18 cellular contexts compared by ENCODE assay signal in the genomic region with DNA sequence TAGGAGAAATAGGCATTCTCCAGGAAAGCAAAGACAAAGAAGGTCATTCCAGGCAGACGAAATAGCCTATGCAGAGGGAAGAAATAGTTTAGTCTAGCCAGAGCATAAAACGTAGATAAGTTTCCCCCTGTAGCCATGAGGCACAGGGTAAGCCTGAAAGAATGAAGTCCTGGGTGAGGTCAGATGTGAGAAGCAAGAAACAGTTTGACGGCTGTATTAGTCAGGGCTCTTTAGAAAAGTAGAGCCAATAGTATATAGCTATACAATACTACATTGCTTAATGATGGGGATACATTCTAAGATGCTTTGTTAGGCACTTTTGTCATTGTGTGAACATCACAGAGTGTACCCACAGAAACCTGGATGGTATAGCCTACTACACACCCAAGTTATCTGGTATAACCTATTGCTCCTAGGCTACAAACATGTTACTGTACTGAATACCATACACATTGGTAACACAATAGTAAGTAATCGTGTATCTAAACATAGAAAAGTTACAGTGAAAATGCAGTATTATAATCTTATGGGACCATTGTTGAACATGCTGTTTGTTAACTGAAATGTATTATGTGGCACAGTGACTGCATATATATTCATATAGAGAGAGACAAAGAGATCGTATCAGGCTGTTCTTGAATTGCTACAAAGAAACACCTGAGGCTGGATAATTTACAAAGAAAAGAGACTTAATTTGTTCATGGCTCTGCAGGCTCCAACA. TPM values are rescaled to one million over a fixed set of nuclear protein-coding genes. Genes with fewer than 3 reads are reported as not detected.
DNase-seq lines count a peak whose midpoint lies in the region; ATAC-seq, FAIRE-seq and TF ChIP-seq lines count a peak whose summit lies in the region.
"Had no signal": no experiment of that assay in that cellular context is flagged by ENCODE, and none has a peak within 500 bp of the region (broad histone marks: within the 10 kb centered on the region; RNA-seq: fewer than 3 reads in every experiment).

No MANE protein-coding gene starts in this region.

- H3K9me3 ChIP-seq in mammary epithelial cell (replicated peaks; ENCODE audit: insufficient read depth, low read length): no peaks in the 10 kb centered on the region
- no peaks in the 10 kb centered on the region for H3K9me3 ChIP-seq in keratinocyte (ENCODE audit: control insufficient read depth, low read depth, low read length)
- no peaks in the 10 kb centered on the region for H3K9me3 ChIP-seq in testis

- H3K4me1 Mint-ChIP-seq in glutamatergic neuron (ENCODE audit: low read depth, unreplicated experiment): no peaks in the 10 kb centered on the region

- TF ChIP-seq CTCF in mammary epithelial cell (conservative IDR thresholded peaks at IDR 0.05 in 1 of 2, IDR thresholded peaks at IDR 0.05 in 1 of 2; ENCODE audit: extremely low read depth in 1 of 2, insufficient read depth in 1 of 2, low read depth in 1 of 2, low read length in 2 of 2) (no peak), keratinocyte (optimal IDR thresholded peaks at IDR 0.05 in 1 of 3, IDR thresholded peaks at IDR 0.05 in 1 of 3, conservative IDR thresholded peaks at IDR 0.05 in 1 of 3; ENCODE audit: extremely low read depth in 1 of 3, insufficient read depth in 2 of 3, low read length in 3 of 3) (no peak), glutamatergic neuron (IDR thresholded peaks at IDR 0.05; ENCODE audit: partially characterized antibody, unreplicated experiment) (no peak), testis (IDR thresholded peaks at IDR 0.05) (no peak)

- dilution Hi-C loops in mammary epithelial cell (cut with HindIII; ENCODE audit: low sequenced_read_pairs) (no loop called here), keratinocyte (cut with MboI; ENCODE audit: extremely low pct_ligation_motif_present, low sequenced_read_pairs) (no loop called here)

- H3K4me1 ChIP-seq in mammary epithelial cell (ENCODE audit: insufficient read depth, low read length): peaks cover 18% of the 10 kb centered on the region
- H3K4me1 ChIP-seq in keratinocyte (ENCODE audit: control insufficient read depth, extremely low read depth, insufficient read depth, low read length): peaks cover 29% of the 10 kb centered on the region
- no peaks in the 10 kb centered on the region for H3K4me1 ChIP-seq in testis

- H3K27me3 ChIP-seq in mammary epithelial cell (ENCODE audit: insufficient read depth, low read length) (no peaks in the 10 kb centered on the region), keratinocyte (ENCODE audit: control insufficient read depth, extremely low read depth, insufficient read depth, low read length) (no peaks in the 10 kb centered on the region), testis (no peaks in the 10 kb centered on the region)

- no peaks in the 10 kb centered on the region for H3K9me1 ChIP-seq in keratinocyte (ENCODE audit: control insufficient read depth, extremely low read depth, insufficient read depth, low read length)

- no peaks in the 10 kb centered on the region for H3K79me2 ChIP-seq in mammary epithelial cell (ENCODE audit: insufficient read depth, low read length)
- no peaks in the 10 kb centered on the region for H3K79me2 ChIP-seq in keratinocyte (ENCODE audit: control insufficient read depth, insufficient read depth, low read length)

- no TSS peak for BruUV-seq in mammary epithelial cell (replicated peaks; lab: Mats Ljungman, UMichigan)

- peaks cover 2% of the 10 kb centered on the region for H3K9me3 Mint-ChIP-seq in glutamatergic neuron (ENCODE audit: unreplicated experiment)

- DNase-seq in AG08395 (ENCODE audit: low spot score): peak; percentile 56
- peak; percentile 77 for DNase-seq in HCEC 1CT
- no peak for DNase-seq in mammary epithelial cell
- DNase-seq in keratinocyte (ENCODE audit: low read depth, low spot score): no peak
- DNase-seq in activated effector memory CD4-positive, alpha-beta T cell treated with Interleukin-2 at 50 U/mL for 16 hours: no peak
- DNase-seq in glutamatergic neuron: no peak
- no peak for DNase-seq in testis
- DNase-seq: activated CD4-positive, alpha-beta memory T cell treated with anti-CD3 and anti-CD28 coated beads, Interleukin-2, amount 10 ng/mL, durations not matched to agents 7 days and 5 days; caudate nucleus; NCI-H1694; NCI-H2227 treated with DMSO at 0.1 percent for 48 hours; NK-92 treated with Interleukin-12 subunit alpha and Interleukin-12 subunit beta, amount 100 ng/mL, for 24 hours; occipital lobe; T-cell; WERI-Rb-1 had no signal

- H2AFZ ChIP-seq in mammary epithelial cell (ENCODE audit: low read depth, low read length): peak overlapping the region; percentile 10
- peak overlapping the region; percentile 65 for H2AFZ ChIP-seq in keratinocyte (ENCODE audit: control insufficient read depth, low read length)

- H3K27ac ChIP-seq in mammary epithelial cell (ENCODE audit: insufficient read depth, low read depth, low read length): no peak overlapping the region
- H3K27ac ChIP-seq in keratinocyte (ENCODE audit: control insufficient read depth, insufficient read depth, low read length): peak overlapping the region; percentile 42
- H3K27ac ChIP-seq in testis: no peak overlapping the region
- H3K27ac ChIP-seq: WERI-Rb-1 had no signal

- no peak overlapping the region for H3K4me3 Mint-ChIP-seq in glutamatergic neuron (ENCODE audit: unreplicated experiment)
- H3K4me3 Mint-ChIP-seq: activated CD4-positive, alpha-beta memory T cell treated with anti-CD3 and anti-CD28 coated beads, Interleukin-2, amount 10 ng/mL, durations not matched to agents 7 days and 5 days; activated T-helper 1 cell treated with anti-CD3 and anti-CD28 coated beads, Interleukin-12 subunit alpha, Interleukin-12 subunit beta, Interleukin-2, Interleukin-4 antibody, amounts not matched to agents 30 ng/mL and 10 ng/mL and 1 ng/mL, durations not matched to agents 14 hours and 24 hours and 36 hours; T-cell had no signal

- no peak overlapping the region for H3K27ac Mint-ChIP-seq in glutamatergic neuron (ENCODE audit: unreplicated experiment)
- H3K27ac Mint-ChIP-seq: activated CD4-positive, alpha-beta memory T cell treated with anti-CD3 and anti-CD28 coated beads, Interleukin-2, amount 10 ng/mL, durations not matched to agents 7 days and 5 days; activated T-helper 1 cell treated with anti-CD3 and anti-CD28 coated beads, Interleukin-12 subunit alpha, Interleukin-12 subunit beta, Interleukin-2, Interleukin-4 antibody, amounts not matched to agents 30 ng/mL and 10 ng/mL and 1 ng/mL, durations not matched to agents 14 hours and 24 hours and 36 hours; T-cell had no signal

- H3K4me3 ChIP-seq in mammary epithelial cell (replicated peaks in 1 of 3; ENCODE audit: insufficient read depth in 1 of 3, low read depth in 2 of 3, low read length in 3 of 3) (no peak overlapping the region), keratinocyte (ENCODE audit: control insufficient read depth in 2 of 3, extremely low read depth in 1 of 3, insufficient read depth in 2 of 3, low read depth in 1 of 3, low read length in 3 of 3) (no peak overlapping the region), testis (no peak overlapping the region)

- in situ Hi-C loops in mammary epithelial cell (cut with MboI; ENCODE audit: low sequenced_read_pairs in 2 of 2): no loop called here

- no peak for ATAC-seq in HG02870 (IDR thresholded peaks at IDR 0.05; ENCODE audit: unreplicated experiment)
- ATAC-seq: HCT116, T-cell had no signal

- H3K36me3 ChIP-seq in mammary epithelial cell (ENCODE audit: insufficient read depth, low read length) (no peaks in the 10 kb centered on the region), keratinocyte (ENCODE audit: control insufficient read depth in 2 of 2, extremely low read depth in 1 of 2, insufficient read depth in 2 of 2, low read length in 2 of 2) (no peaks in the 10 kb centered on the region), testis (ENCODE audit: low read depth, missing control alignments) (no peaks in the 10 kb centered on the region)
- H3K36me3 ChIP-seq: WERI-Rb-1 had no signal

- H3K9ac ChIP-seq in mammary epithelial cell (ENCODE audit: insufficient read depth, low read length) (no peak overlapping the region), keratinocyte (ENCODE audit: control insufficient read depth, extremely low read depth, insufficient read depth, low read length) (no peak overlapping the region)

- H3K4me2 ChIP-seq in mammary epithelial cell (ENCODE audit: insufficient read depth, low read depth, low read length) (no peak overlapping the region), keratinocyte (ENCODE audit: control insufficient read depth, extremely low read depth, insufficient read depth, low read depth, low read length) (peak overlapping the region; percentile 50)

- no peaks in the 10 kb centered on the region for H4K20me1 ChIP-seq in mammary epithelial cell (ENCODE audit: insufficient read depth, low read length)
- no peaks in the 10 kb centered on the region for H4K20me1 ChIP-seq in keratinocyte (ENCODE audit: control insufficient read depth, extremely low read depth, insufficient read depth, low read length)

- peaks cover 5% of the 10 kb centered on the region for H3K36me3 Mint-ChIP-seq in glutamatergic neuron (ENCODE audit: unreplicated experiment)
- H3K36me3 Mint-ChIP-seq: T-cell had no signal

- TF ChIP-seq POLR2A in testis (IDR thresholded peaks at IDR 0.05): no peak

- H3K27me3 Mint-ChIP-seq in glutamatergic neuron (ENCODE audit: unreplicated experiment): peaks cover 1% of the 10 kb centered on the region
- H3K27me3 Mint-ChIP-seq: T-cell had no signal

- 87% methylated on average over 5 of the region's 5 CpGs for WGBS in mammary epithelial cell (ENCODE audit: low coverage, missing lambda C conversion rate)
- WGBS in testis, 2 donors: 74 to 77% methylated on average over 5 of the region's 5 CpGs

- CTCF ChIA-PET in mammary epithelial cell (lab: Charles Lee; ENCODE audit: low non-redundant PET): no interaction called here

- intact Hi-C loops in mammary epithelial cell (cut with micrococcal nuclease) (loop anchor here (5.0 kb wide), 2 partner anchors 32 to 73 kb away; a partner anchor contains a TSS), testis (cut with DNase I; ENCODE audit: low total_unique reads) (no loop called here)

- FAIRE-seq in keratinocyte (lab: Jason Lieb, UNC): peak; percentile 57

RNA-seq across cellular contexts. Expression of a gene that starts 59.3 kb away (rescaled TPM):
- 10 to 100 TPM; 20.7 to 32.9 TPM for total RNA-seq in mammary epithelial cell
- polyA plus RNA-seq in mammary epithelial cell: 7.4 TPM
- polyA minus RNA-seq in mammary epithelial cell: 35.2 TPM
- 12.7 to 18.6 TPM (median 17.0 TPM) in 3 replicates for polyA plus RNA-seq in keratinocyte
- polyA plus RNA-seq in keratinocyte (2011; ENCODE audit: low read depth): 17.6 TPM
- polyA plus RNA-seq in keratinocyte (2011; cell fraction: cytosol; rRNA removed): 8.4 and 9.9 TPM in 2 replicates
- polyA plus RNA-seq in keratinocyte (2011; cell fraction: nucleus; rRNA removed): 39.7 and 42.2 TPM in 2 replicates
- polyA plus RNA-seq in keratinocyte (2012; ENCODE audit: low replicate concordance): 13.8 and 14.0 TPM in 2 replicates
- 24.8 to 50.3 TPM (median 36.8 TPM) in 3 replicates for polyA minus RNA-seq in keratinocyte
- polyA minus RNA-seq in keratinocyte (2011; cell fraction: cytosol; rRNA and poly(A)+ RNA removed): 14.0 TPM
- polyA minus RNA-seq in keratinocyte (2011; cell fraction: nucleus; rRNA and poly(A)+ RNA removed): 40.6 and 81.8 TPM in 2 replicates
- 43.0 TPM for total RNA-seq in glutamatergic neuron (ENCODE audit: unreplicated experiment)
- 10 to 100 TPM; 36.1 to 45.8 TPM for total RNA-seq in testis
- 17.1 TPM for polyA plus RNA-seq in testis (ENCODE audit: insufficient read depth, low read depth, low replicate concordance)

Comparison
In these comparisons a context has a peak if more than half of its experiments do, and no peak if none do; other contexts are left out.
1. DNase-seq: peak in AG08395 (single experiment) and HCEC 1CT (single experiment); none in mammary epithelial cell (single experiment), keratinocyte (single experiment), activated effector memory CD4-positive, alpha-beta T cell treated with Interleukin-2 at 50 U/mL for 16 hours (single experiment), glutamatergic neuron (single experiment) and testis (single experiment).